ENCODE assay signal across 8 cellular contexts in the genomic region with DNA sequence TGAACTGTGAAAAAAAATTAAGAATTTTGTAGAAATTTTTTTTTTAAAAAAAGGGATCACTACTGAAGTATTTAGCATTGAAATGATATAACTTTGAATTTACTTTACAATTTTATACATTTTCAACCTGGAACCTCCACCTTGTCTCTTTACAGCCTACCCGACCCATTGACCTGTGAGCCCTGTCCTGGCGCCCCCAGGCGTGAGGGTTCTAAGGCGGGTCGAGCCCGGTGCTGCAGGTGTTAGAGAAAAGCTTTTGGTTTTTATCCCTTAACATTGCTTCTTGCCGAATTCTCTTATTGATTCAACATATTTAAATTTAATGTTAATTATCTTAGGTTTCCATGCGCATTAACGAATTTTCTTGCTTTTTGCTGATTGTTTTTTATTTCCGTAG. TPM values are rescaled to one million over a fixed set of nuclear protein-coding genes. Genes with fewer than 3 reads are reported as not detected.
DNase-seq lines count a peak whose midpoint lies in the region; ATAC-seq and TF ChIP-seq lines count a peak whose summit lies in the region.

No MANE protein-coding gene starts in this region.

- WGBS in testis, 2 donors, result 22 to 36% methylated on average over 10 of the region's 10 CpGs

- H3K27me3 ChIP-seq in left lung, result peaks cover 0 to 16% of the 10 kb centered on the region in 2 donors
- no peaks in the 10 kb centered on the region for H3K27me3 ChIP-seq in testis

- no peak for DNase-seq in activated CD8-positive, alpha-beta memory T cell treated with anti-CD3 and anti-CD28 coated beads, Interleukin-2, amount 10 ng/mL, durations not matched to agents 7 days and 5 days
- no peak for DNase-seq in activated CD8-positive, alpha-beta memory T cell treated with anti-CD3 and anti-CD28 coated beads, Interleukin-2, amount 50 U/mL, for 48 hours
- no peak for DNase-seq in activated naive CD8-positive, alpha-beta T cell treated with anti-CD3 and anti-CD28 coated beads for 36 hours
- DNase-seq in left lung, result no peak
- DNase-seq in testis, result no peak
- no peak for DNase-seq in retina
- DNase-seq in NCI-H2171 treated with DMSO at 0.1 percent for 48 hours (lab: John Stamatoyannopoulos, UW), result no peak

- CTCF ChIA-PET in activated CD8-positive, alpha-beta memory T cell treated with anti-CD3 and anti-CD28 coated beads, Interleukin-2, amount 10 ng/mL, durations not matched to agents 7 days and 5 days (lab: Charles Lee), result interaction anchor here (1.3 to 7.0 kb wide), 2 partner anchors 19 to 759 kb away, joined by 3 to 40 read pairs; no protein-coding TSS in a partner anchor

- H3K4me1 ChIP-seq in left lung (peaks cover 9 to 31% of the 10 kb centered on the region in 2 donors), testis (peaks cover 4% of the 10 kb centered on the region)

- H3K9me3 ChIP-seq in left lung, result no peaks in the 10 kb centered on the region
- H3K9me3 ChIP-seq in testis, result no peaks in the 10 kb centered on the region

- intact Hi-C loops in left lung (cut with DNase I) (loop anchor here in 1 of 2 donors (5.0 kb wide), 1 partner anchor 542 kb away; no protein-coding TSS in a partner anchor), testis (cut with DNase I; ENCODE audit: low total_unique reads) (no loop called here)

- peaks cover 23% of the 10 kb centered on the region for H3K27me3 Mint-ChIP-seq in activated CD8-positive, alpha-beta memory T cell treated with anti-CD3 and anti-CD28 coated beads, Interleukin-2, amount 10 ng/mL, durations not matched to agents 7 days and 5 days
- peaks cover 19% of the 10 kb centered on the region for H3K27me3 Mint-ChIP-seq in activated naive CD8-positive, alpha-beta T cell treated with anti-CD3 and anti-CD28 coated beads for 36 hours

- H3K36me3 Mint-ChIP-seq in activated CD8-positive, alpha-beta memory T cell treated with anti-CD3 and anti-CD28 coated beads, Interleukin-2, amount 10 ng/mL, durations not matched to agents 7 days and 5 days, result peaks cover 18% of the 10 kb centered on the region
- H3K36me3 Mint-ChIP-seq in activated naive CD8-positive, alpha-beta T cell treated with anti-CD3 and anti-CD28 coated beads for 36 hours, result peaks cover 16% of the 10 kb centered on the region

- ATAC-seq in activated CD8-positive, alpha-beta memory T cell treated with anti-CD3 and anti-CD28 coated beads, Interleukin-2, amount 10 ng/mL, durations not matched to agents 7 days and 5 days, result no peak
- ATAC-seq in left lung, result no peak
- no peak for ATAC-seq in activated CD4-positive, CD25-positive, alpha-beta regulatory T cell treated with anti-CD3 and anti-CD28 coated beads, Interleukin-2, amount 50 U/mL, for 24 hours

- peaks cover 31% of the 10 kb centered on the region for H3K4me1 Mint-ChIP-seq in activated CD8-positive, alpha-beta memory T cell treated with anti-CD3 and anti-CD28 coated beads, Interleukin-2, amount 10 ng/mL, durations not matched to agents 7 days and 5 days
- peaks cover 32% of the 10 kb centered on the region for H3K4me1 Mint-ChIP-seq in activated naive CD8-positive, alpha-beta T cell treated with anti-CD3 and anti-CD28 coated beads for 36 hours

- no peaks in the 10 kb centered on the region for H3K9me3 Mint-ChIP-seq in activated CD8-positive, alpha-beta memory T cell treated with anti-CD3 and anti-CD28 coated beads, Interleukin-2, amount 10 ng/mL, durations not matched to agents 7 days and 5 days (ENCODE audit: low read depth)
- H3K9me3 Mint-ChIP-seq in activated naive CD8-positive, alpha-beta T cell treated with anti-CD3 and anti-CD28 coated beads for 36 hours, result no peaks in the 10 kb centered on the region

- H3K27ac Mint-ChIP-seq in activated CD8-positive, alpha-beta memory T cell treated with anti-CD3 and anti-CD28 coated beads, Interleukin-2, amount 10 ng/mL, durations not matched to agents 7 days and 5 days, result no peak overlapping the region
- H3K27ac Mint-ChIP-seq in activated naive CD8-positive, alpha-beta T cell treated with anti-CD3 and anti-CD28 coated beads for 36 hours, result no peak overlapping the region

- no peaks in the 10 kb centered on the region for H3K36me3 ChIP-seq in left lung
- no peaks in the 10 kb centered on the region for H3K36me3 ChIP-seq in testis (ENCODE audit: low read depth, missing control alignments)

- H3K4me3 ChIP-seq in left lung (peak overlapping the region; percentile 86 to 87), testis (peak overlapping the region; percentile 90 to 94)

- H3K27ac ChIP-seq in left lung (no peak overlapping the region), testis (no peak overlapping the region)

- TF ChIP-seq CTCF in left lung (IDR thresholded peaks at IDR 0.05) (no peak), testis (IDR thresholded peaks at IDR 0.05) (no peak)

- peak overlapping the region; percentile 98 for H3K4me3 Mint-ChIP-seq in activated CD8-positive, alpha-beta memory T cell treated with anti-CD3 and anti-CD28 coated beads, Interleukin-2, amount 10 ng/mL, durations not matched to agents 7 days and 5 days
- peak overlapping the region; percentile 33 for H3K4me3 Mint-ChIP-seq in activated naive CD8-positive, alpha-beta T cell treated with anti-CD3 and anti-CD28 coated beads for 36 hours

- TF ChIP-seq POLR2A in testis (IDR thresholded peaks at IDR 0.05), result no peak

RNA-seq across cellular contexts. Expression of gene ZNF782, which starts 0.6 kb away (rescaled TPM):
- 1 to 10 TPM; 4.9 to 5.0 TPM for total RNA-seq in activated CD8-positive, alpha-beta memory T cell treated with anti-CD3 and anti-CD28 coated beads, Interleukin-2, amount 10 ng/mL, durations not matched to agents 7 days and 5 days
- total RNA-seq in activated naive CD8-positive, alpha-beta T cell treated with anti-CD3 and anti-CD28 coated beads for 36 hours, result 1 to 10 TPM; 2.5 to 4.0 TPM
- total RNA-seq in left lung (1 to 10 TPM; 3.8 to 3.9 TPM), testis (10 to 100 TPM; 16.8 to 18.4 TPM)
- polyA plus RNA-seq in testis (ENCODE audit: insufficient read depth, low read depth, low replicate concordance), result 5.1 TPM
